In the genomic region with DNA sequence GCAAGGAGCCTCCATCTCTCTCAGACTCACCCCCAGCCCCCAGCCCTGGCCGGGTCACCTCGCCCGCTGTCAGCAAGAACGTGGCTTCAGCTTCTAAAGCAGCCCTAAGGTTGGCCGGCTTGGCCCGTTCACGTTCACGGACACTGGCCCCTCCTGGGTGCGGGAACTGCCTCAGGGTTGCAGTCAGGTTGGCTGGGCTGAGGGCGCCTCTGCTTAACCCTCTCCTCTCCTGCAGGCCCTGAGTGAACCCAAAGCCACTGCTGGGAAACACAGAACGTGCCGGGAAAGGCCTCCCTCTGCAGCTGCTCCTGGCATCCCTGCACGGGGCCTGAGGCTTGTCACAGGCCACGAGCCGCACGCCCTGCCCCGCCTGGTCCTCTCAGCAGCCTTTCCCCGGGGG, we compare ENCODE assay signal across 2 cellular contexts.
A peak's percentile ranks its signal among the peaks of the same experiment; 100 is the strongest.
TF ChIP-seq lines count a peak whose summit lies in the region.

No MANE protein-coding gene starts in this region.

TF ChIP-seq in HepG2, 621 proteins besides CTCF, POLR2A, EP300 and RAD21 (continues in another document):
- TF ChIP-seq GPN1 (CRISPR knock-in tag; IDR thresholded peaks at IDR 0.05; ENCODE audit: borderline replicate concordance) = no peak
- 0 out of 2 replicates have a peak, but pooled peaks have one; percentile 5 for TF ChIP-seq FOSL2 (CRISPR knock-in tag; IDR thresholded peaks at IDR 0.05)
- 0 out of 2 replicates have a peak, but pooled peaks have one; percentile 27 for TF ChIP-seq ERF (CRISPR knock-in tag; IDR thresholded peaks at IDR 0.05)
- no peak for TF ChIP-seq LCORL (IDR thresholded peaks at IDR 0.05)
- TF ChIP-seq LCORL (CRISPR knock-in tag; IDR thresholded peaks at IDR 0.05) = no peak
- no peak for TF ChIP-seq SIX1 (CRISPR knock-in tag; IDR thresholded peaks at IDR 0.05; ENCODE audit: borderline replicate concordance)
- no peak for TF ChIP-seq XBP1 (CRISPR knock-in tag; IDR thresholded peaks at IDR 0.05)
- TF ChIP-seq, protein P1, sequence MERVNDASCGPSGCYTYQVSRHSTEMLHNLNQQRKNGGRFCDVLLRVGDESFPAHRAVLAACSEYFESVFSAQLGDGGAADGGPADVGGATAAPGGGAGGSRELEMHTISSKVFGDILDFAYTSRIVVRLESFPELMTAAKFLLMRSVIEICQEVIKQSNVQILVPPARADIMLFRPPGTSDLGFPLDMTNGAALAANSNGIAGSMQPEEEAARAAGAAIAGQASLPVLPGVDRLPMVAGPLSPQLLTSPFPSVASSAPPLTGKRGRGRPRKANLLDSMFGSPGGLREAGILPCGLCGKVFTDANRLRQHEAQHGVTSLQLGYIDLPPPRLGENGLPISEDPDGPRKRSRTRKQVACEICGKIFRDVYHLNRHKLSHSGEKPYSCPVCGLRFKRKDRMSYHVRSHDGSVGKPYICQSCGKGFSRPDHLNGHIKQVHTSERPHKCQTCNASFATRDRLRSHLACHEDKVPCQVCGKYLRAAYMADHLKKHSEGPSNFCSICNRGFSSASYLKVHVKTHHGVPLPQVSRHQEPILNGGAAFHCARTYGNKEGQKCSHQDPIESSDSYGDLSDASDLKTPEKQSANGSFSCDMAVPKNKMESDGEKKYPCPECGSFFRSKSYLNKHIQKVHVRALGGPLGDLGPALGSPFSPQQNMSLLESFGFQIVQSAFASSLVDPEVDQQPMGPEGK (CRISPR knock-in tag; IDR thresholded peaks at IDR 0.05) = peak; percentile 65
- no peak for TF ChIP-seq ZNF782 (CRISPR knock-in tag; IDR thresholded peaks at IDR 0.05; ENCODE audit: borderline replicate concordance)
- TF ChIP-seq E2F5 (CRISPR knock-in tag; conservative IDR thresholded peaks at IDR 0.05) = no peak
- no peak for TF ChIP-seq MEF2D (CRISPR knock-in tag; IDR thresholded peaks at IDR 0.05)
- no peak for TF ChIP-seq HMGXB4 (CRISPR knock-in tag; IDR thresholded peaks at IDR 0.05; ENCODE audit: borderline replicate concordance in 1 of 2, low read depth in 1 of 2)
- no peak for TF ChIP-seq CENPT (CRISPR knock-in tag; IDR thresholded peaks at IDR 0.05; ENCODE audit: low read depth)
- TF ChIP-seq, protein P2, sequence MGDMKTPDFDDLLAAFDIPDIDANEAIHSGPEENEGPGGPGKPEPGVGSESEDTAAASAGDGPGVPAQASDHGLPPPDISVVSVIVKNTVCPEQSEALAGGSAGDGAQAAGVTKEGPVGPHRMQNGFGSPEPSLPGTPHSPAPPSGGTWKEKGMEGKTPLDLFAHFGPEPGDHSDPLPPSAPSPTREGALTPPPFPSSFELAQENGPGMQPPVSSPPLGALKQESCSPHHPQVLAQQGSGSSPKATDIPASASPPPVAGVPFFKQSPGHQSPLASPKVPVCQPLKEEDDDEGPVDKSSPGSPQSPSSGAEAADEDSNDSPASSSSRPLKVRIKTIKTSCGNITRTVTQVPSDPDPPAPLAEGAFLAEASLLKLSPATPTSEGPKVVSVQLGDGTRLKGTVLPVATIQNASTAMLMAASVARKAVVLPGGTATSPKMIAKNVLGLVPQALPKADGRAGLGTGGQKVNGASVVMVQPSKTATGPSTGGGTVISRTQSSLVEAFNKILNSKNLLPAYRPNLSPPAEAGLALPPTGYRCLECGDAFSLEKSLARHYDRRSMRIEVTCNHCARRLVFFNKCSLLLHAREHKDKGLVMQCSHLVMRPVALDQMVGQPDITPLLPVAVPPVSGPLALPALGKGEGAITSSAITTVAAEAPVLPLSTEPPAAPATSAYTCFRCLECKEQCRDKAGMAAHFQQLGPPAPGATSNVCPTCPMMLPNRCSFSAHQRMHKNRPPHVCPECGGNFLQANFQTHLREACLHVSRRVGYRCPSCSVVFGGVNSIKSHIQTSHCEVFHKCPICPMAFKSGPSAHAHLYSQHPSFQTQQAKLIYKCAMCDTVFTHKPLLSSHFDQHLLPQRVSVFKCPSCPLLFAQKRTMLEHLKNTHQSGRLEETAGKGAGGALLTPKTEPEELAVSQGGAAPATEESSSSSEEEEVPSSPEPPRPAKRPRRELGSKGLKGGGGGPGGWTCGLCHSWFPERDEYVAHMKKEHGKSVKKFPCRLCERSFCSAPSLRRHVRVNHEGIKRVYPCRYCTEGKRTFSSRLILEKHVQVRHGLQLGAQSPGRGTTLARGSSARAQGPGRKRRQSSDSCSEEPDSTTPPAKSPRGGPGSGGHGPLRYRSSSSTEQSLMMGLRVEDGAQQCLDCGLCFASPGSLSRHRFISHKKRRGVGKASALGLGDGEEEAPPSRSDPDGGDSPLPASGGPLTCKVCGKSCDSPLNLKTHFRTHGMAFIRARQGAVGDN (CRISPR knock-in tag; IDR thresholded peaks at IDR 0.05) = peak; percentile 77

TF ChIP-seq in K562, 482 proteins besides CTCF, POLR2A, EP300 and RAD21:
- TF ChIP-seq, protein P3, sequence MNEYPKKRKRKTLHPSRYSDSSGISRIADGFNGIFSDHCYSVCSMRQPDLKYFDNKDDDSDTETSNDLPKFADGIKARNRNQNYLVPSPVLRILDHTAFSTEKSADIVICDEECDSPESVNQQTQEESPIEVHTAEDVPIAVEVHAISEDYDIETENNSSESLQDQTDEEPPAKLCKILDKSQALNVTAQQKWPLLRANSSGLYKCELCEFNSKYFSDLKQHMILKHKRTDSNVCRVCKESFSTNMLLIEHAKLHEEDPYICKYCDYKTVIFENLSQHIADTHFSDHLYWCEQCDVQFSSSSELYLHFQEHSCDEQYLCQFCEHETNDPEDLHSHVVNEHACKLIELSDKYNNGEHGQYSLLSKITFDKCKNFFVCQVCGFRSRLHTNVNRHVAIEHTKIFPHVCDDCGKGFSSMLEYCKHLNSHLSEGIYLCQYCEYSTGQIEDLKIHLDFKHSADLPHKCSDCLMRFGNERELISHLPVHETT (CRISPR knock-in tag; conservative IDR thresholded peaks at IDR 0.05 in 1 of 2, IDR thresholded peaks at IDR 0.05 in 1 of 2) = no peak
- TF ChIP-seq POLR2G (IDR thresholded peaks at IDR 0.05; ENCODE audit: low read depth, low read length) = peak; percentile 58
- no peak for TF ChIP-seq REST (CRISPR knock-in tag; IDR thresholded peaks at IDR 0.05; ENCODE audit: low read depth)
TF ChIP-seq in K562: peak in this region for 1.
